9 cellular contexts compared by ENCODE assay signal in genomic region chr1:212287261-212287895, GRCh38. TPM values are rescaled to one million over a fixed set of nuclear protein-coding genes. Genes with fewer than 3 reads are reported as not detected.
DNase-seq lines count a peak whose midpoint lies in the region; ATAC-seq, FAIRE-seq and TF ChIP-seq lines count a peak whose summit lies in the region.
"Had no signal": no experiment of that assay in that cellular context is flagged by ENCODE, and none has a peak within 500 bp of the region (broad histone marks: within the 10 kb centered on the region; RNA-seq: fewer than 3 reads in every experiment).

No MANE protein-coding gene starts in this region.

- H3K27ac ChIP-seq in heart right ventricle (peak overlapping the region; percentile 96 to 99 (median 98)), mesendoderm (ENCODE audit: low read depth, low read length) (no peak overlapping the region), aorta (ENCODE audit: low read depth in 1 of 2, low read length in 2 of 2) (peak overlapping the region in 1 of 2 donors; percentile 55)

- no peaks in the 10 kb centered on the region for H3K9me3 ChIP-seq in heart right ventricle
- no peaks in the 10 kb centered on the region for H3K9me3 ChIP-seq in aorta (ENCODE audit: control insufficient read depth, low read length)

- H2BK5ac ChIP-seq in mesendoderm (ENCODE audit: low read length) = no peak overlapping the region

- H4K5ac ChIP-seq in mesendoderm (ENCODE audit: low read length) = no peak overlapping the region

- POLR2A ChIA-PET in MCF 10A (lab: Yijun Ruan, JAX) = interaction anchor here (0.6 to 5.8 kb wide), 37 partner anchors 8 to 1002 kb away, joined by 3 to 127 read pairs (median 5); partner anchors contain the start of genes ATF3, DTL, INTS7 and NENF

- H3K36me3 Mint-ChIP-seq in MCF 10A (ENCODE audit: insufficient read depth, unreplicated experiment) = no peaks in the 10 kb centered on the region

- H3K36me3 ChIP-seq in heart right ventricle = no peaks in the 10 kb centered on the region
- no peaks in the 10 kb centered on the region for H3K36me3 ChIP-seq in mesendoderm (ENCODE audit: control insufficient read depth, insufficient read depth, low read length)
- no peaks in the 10 kb centered on the region for H3K36me3 ChIP-seq in aorta (ENCODE audit: control insufficient read depth in 1 of 2, insufficient read depth in 2 of 2, low read length in 1 of 2)

- no TSS peak for BruUV-seq in MCF 10A (replicated peaks; lab: Mats Ljungman, UMichigan)

- peaks cover 5% of the 10 kb centered on the region for H3K79me1 ChIP-seq in mesendoderm (ENCODE audit: low read length)

- no peak for FAIRE-seq in GM19239 (lab: Jason Lieb, UNC)

- H3K4me1 Mint-ChIP-seq in MCF 10A (ENCODE audit: insufficient read depth, unreplicated experiment) = peaks cover 43% of the 10 kb centered on the region

- H3K4ac ChIP-seq in mesendoderm (ENCODE audit: low read depth, low read length) = no peak overlapping the region

- H4K8ac ChIP-seq in mesendoderm (ENCODE audit: low read depth, low read length) = no peak overlapping the region

- DNase-seq in heart right ventricle = no peak
- DNase-seq in left ventricle myocardium superior = no peak
- DNase-seq in MCF 10A (ENCODE audit: unreplicated experiment) = peak; percentile 34
- DNase-seq in mesendoderm = no peak
- DNase-seq in aorta = no peak
- DNase-seq in GM19239 (ENCODE audit: insufficient read length, low spot score) = no peak
- DNase-seq: activated CD4-positive, alpha-beta T cell treated with anti-CD3 and anti-CD28 coated beads for 1 hour had no signal

- peak overlapping the region; percentile 58 for H3K4me2 ChIP-seq in mesendoderm (ENCODE audit: low read length)

- H3K79me2 ChIP-seq in mesendoderm (ENCODE audit: control insufficient read depth, insufficient read depth, low read length) = peaks cover 15% of the 10 kb centered on the region

- H3K4me1 ChIP-seq in heart right ventricle = peaks cover 0 to 70% (median 56%) of the 10 kb centered on the region in 9 donors
- peaks cover 4% of the 10 kb centered on the region for H3K4me1 ChIP-seq in mesendoderm (ENCODE audit: control insufficient read depth, low read depth, low read length)
- peaks cover 2 to 9% of the 10 kb centered on the region in 2 donors for H3K4me1 ChIP-seq in aorta (ENCODE audit: control insufficient read depth in 1 of 2, insufficient read depth in 2 of 2, low read length in 2 of 2)

- H3K27ac Mint-ChIP-seq in MCF 10A (ENCODE audit: low read depth, unreplicated experiment) = peak overlapping the region; percentile 99

- 22 to 24% methylated on average over 3 of the region's 3 CpGs for WGBS in heart right ventricle, 2 donors
- no CpG with 5 or more reads among the region's 3 CpGs for WGBS in mesendoderm (ENCODE audit: extremely low coverage, insufficient coverage, low lambda C conversion rate)
- 21 to 25% methylated on average over 3 of the region's 3 CpGs for WGBS in aorta, 2 donors

- no peak overlapping the region for H3K18ac ChIP-seq in mesendoderm (ENCODE audit: low read length)

- H3K23ac ChIP-seq in mesendoderm (ENCODE audit: low read length) = no peak overlapping the region

- ATAC-seq in heart right ventricle (no peak), left ventricle myocardium superior (no peak), aorta (ENCODE audit: low FRiP score) (no peak), GM19324 (IDR thresholded peaks at IDR 0.05; ENCODE audit: low FRiP score, unreplicated experiment) (no peak), GM18498 (IDR thresholded peaks at IDR 0.05; ENCODE audit: unreplicated experiment) (no peak)

- H3K4me3 Mint-ChIP-seq in MCF 10A (ENCODE audit: unreplicated experiment) = peak overlapping the region; percentile 94

- peak overlapping the region; percentile 61 for H3K9ac ChIP-seq in mesendoderm (ENCODE audit: low read length)

- H3K27me3 ChIP-seq in heart right ventricle = no peaks in the 10 kb centered on the region
- H3K27me3 ChIP-seq in mesendoderm (ENCODE audit: insufficient read depth, low read length, poor library complexity) = no peaks in the 10 kb centered on the region
- no peaks in the 10 kb centered on the region for H3K27me3 ChIP-seq in aorta (ENCODE audit: control insufficient read depth in 1 of 2, insufficient read depth in 2 of 2, low read length in 1 of 2)

- no peak overlapping the region for H2AK5ac ChIP-seq in mesendoderm (ENCODE audit: low read length)

- no peak overlapping the region for H2BK15ac ChIP-seq in mesendoderm (replicated peaks; ENCODE audit: low read depth)

- CTCF ChIA-PET in MCF 10A (lab: Yijun Ruan, JAX) = interaction anchor here (0.5 to 3.4 kb wide), 22 partner anchors 15 to 903 kb away, joined by 3 to 93 read pairs (median 4); partner anchors contain the start of genes DTL and INTS7

- intact Hi-C loops in heart right ventricle (cut with DNase I) = loop anchor here in 9 of 10 donors (5.0 to 10.0 kb wide), 8 partner anchors 50 to 215 kb away; no protein-coding TSS in a partner anchor
- intact Hi-C loops in left ventricle myocardium superior (cut with micrococcal nuclease) = loop anchor here (10.0 kb wide), 1 partner anchor 53 kb away; no protein-coding TSS in a partner anchor
- intact Hi-C loops in MCF 10A (cut with micrococcal nuclease) = loop anchor here (5.0 kb wide), 3 partner anchors 155 to 505 kb away; partner anchors contain the start of genes LPGAT1, NSL1 and TATDN3
- intact Hi-C loops in aorta (cut with DNase I) = loop anchor here in 1 of 2 donors (5.0 kb wide), 3 partner anchors 55 to 210 kb away; no protein-coding TSS in a partner anchor

- no peak overlapping the region for H2BK120ac ChIP-seq in mesendoderm (ENCODE audit: low read depth, low read length)

- no peaks in the 10 kb centered on the region for H3K9me3 Mint-ChIP-seq in MCF 10A (ENCODE audit: unreplicated experiment)

- H3K56ac ChIP-seq in mesendoderm (ENCODE audit: low read length) = peak overlapping the region; percentile 71

- no peaks in the 10 kb centered on the region for H3K27me3 Mint-ChIP-seq in MCF 10A (ENCODE audit: insufficient read depth, unreplicated experiment)

- H3K4me3 ChIP-seq in heart right ventricle = peak overlapping the region; percentile 73 to 95 (median 91)
- H3K4me3 ChIP-seq in mesendoderm (ENCODE audit: low read length) = no peak overlapping the region
- peak overlapping the region; percentile 69 to 73 for H3K4me3 ChIP-seq in aorta (ENCODE audit: low read length in 2 of 2)

- no peak for TF ChIP-seq CTCF in heart right ventricle (IDR thresholded peaks at IDR 0.05)
- TF ChIP-seq CTCF in MCF 10A (IDR thresholded peaks at IDR 0.05; ENCODE audit: unreplicated experiment) = no peak

RNA-seq across cellular contexts. Expression of gene PPP2R5A, which starts 2.2 kb away (rescaled TPM):
- 10 to 100 TPM; 48.6 to 86.8 (median 57.3) TPM for total RNA-seq in heart right ventricle
- 10 to 100 TPM; 44.2 to 85.7 TPM for polyA plus RNA-seq in heart right ventricle
- total RNA-seq in left ventricle myocardium superior = 80.7 TPM
- total RNA-seq in MCF 10A (2022) = 37.5 and 38.6 TPM in 2 replicates
- 23.7 TPM for polyA plus RNA-seq in mesendoderm (2013, experiment 1 of 2)
- polyA plus RNA-seq in mesendoderm (2013, experiment 2 of 2) = 23.2 TPM
- total RNA-seq in aorta = 10 to 100 TPM; 43.2 to 45.3 TPM
- 10 to 100 TPM; 33.5 to 39.1 TPM for polyA plus RNA-seq in aorta
